In the genomic region with DNA sequence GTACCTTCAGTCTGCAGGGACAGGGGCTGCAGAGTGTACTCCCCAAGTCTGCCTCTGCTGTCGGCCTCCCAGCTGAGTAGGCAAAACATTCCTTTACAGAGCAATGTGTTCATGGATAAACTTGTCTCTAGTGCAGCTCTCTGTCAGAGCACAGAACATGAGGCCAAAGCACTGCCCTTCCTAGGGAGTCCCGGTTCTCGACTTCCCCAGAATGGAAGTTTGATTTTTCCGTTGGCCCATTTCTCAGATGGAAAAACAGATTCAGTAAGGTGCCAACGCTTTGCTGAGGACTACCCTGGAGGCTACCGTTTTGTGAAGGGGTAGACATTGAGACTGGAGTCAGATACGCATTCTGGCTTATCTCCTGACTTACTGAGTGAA, we compare ENCODE assay signal across 8 cellular contexts. TPM values are rescaled to one million over a fixed set of nuclear protein-coding genes. Genes with fewer than 3 reads are reported as not detected.
DNase-seq lines count a peak whose midpoint lies in the region; ATAC-seq and TF ChIP-seq lines count a peak whose summit lies in the region.

No MANE protein-coding gene starts in this region.

- H3K9me3 Mint-ChIP-seq in MCF 10A (ENCODE audit: unreplicated experiment): no peaks in the 10 kb centered on the region

- POLR2A ChIA-PET in MCF 10A (lab: Yijun Ruan, JAX): interaction anchor here (0.6 to 1.4 kb wide), 6 partner anchors 10 to 801 kb away, joined by 3 to 4 read pairs (median 3); no protein-coding TSS in a partner anchor

- no peak overlapping the region for H4K5ac ChIP-seq in mesendoderm (ENCODE audit: low read length)

- no peak for TF ChIP-seq CTCF in MCF 10A (IDR thresholded peaks at IDR 0.05; ENCODE audit: unreplicated experiment)

- intact Hi-C loops in MCF 10A (cut with micrococcal nuclease): no loop called here
- intact Hi-C loops in aorta (cut with DNase I): no loop called here

- H3K18ac ChIP-seq in mesendoderm (ENCODE audit: low read length): no peak overlapping the region

- TSS peak; percentile 68 for BruUV-seq in MCF 10A (replicated peaks; lab: Mats Ljungman, UMichigan)

- no peak overlapping the region for H2BK120ac ChIP-seq in mesendoderm (ENCODE audit: low read depth, low read length)

- H2AK5ac ChIP-seq in mesendoderm (ENCODE audit: low read length): no peak overlapping the region

- H3K23ac ChIP-seq in mesendoderm (ENCODE audit: low read length): no peak overlapping the region

- H3K27me3 ChIP-seq in BLaER1 treated with 17β-estradiol and CSF1 and Interleukin-3, amounts not matched to agents 10 nM and 100 nM: no peaks in the 10 kb centered on the region
- H3K27me3 ChIP-seq in mesendoderm (ENCODE audit: insufficient read depth, low read length, poor library complexity) (no peaks in the 10 kb centered on the region), aorta (ENCODE audit: control insufficient read depth in 1 of 2, insufficient read depth in 2 of 2, low read length in 1 of 2) (no peaks in the 10 kb centered on the region)

- H3K36me3 ChIP-seq in BLaER1 treated with 17β-estradiol and CSF1 and Interleukin-3, amounts not matched to agents 10 nM and 100 nM: peaks cover 0 to 8% (median 0%) of the 10 kb centered on the region in 11 experiments; a peak in 4 of 22 replicates
- H3K36me3 ChIP-seq in mesendoderm (ENCODE audit: control insufficient read depth, insufficient read depth, low read length) (no peaks in the 10 kb centered on the region), aorta (ENCODE audit: control insufficient read depth in 1 of 2, insufficient read depth in 2 of 2, low read length in 1 of 2) (no peaks in the 10 kb centered on the region)

- peak overlapping the region; percentile 84 for H3K27ac Mint-ChIP-seq in MCF 10A (ENCODE audit: low read depth, unreplicated experiment)

- H3K4me1 ChIP-seq in BLaER1 treated with 17β-estradiol and CSF1 and Interleukin-3, amounts not matched to agents 10 nM and 100 nM: peaks cover 25 to 48% (median 35%) of the 10 kb centered on the region in 10 experiments
- peaks cover 6% of the 10 kb centered on the region for H3K4me1 ChIP-seq in mesendoderm (ENCODE audit: control insufficient read depth, low read depth, low read length)
- H3K4me1 ChIP-seq in aorta (ENCODE audit: control insufficient read depth in 1 of 2, insufficient read depth in 2 of 2, low read length in 2 of 2): peaks cover 0 to 3% of the 10 kb centered on the region in 2 donors

- peaks cover 6% of the 10 kb centered on the region for H3K79me2 ChIP-seq in mesendoderm (ENCODE audit: control insufficient read depth, insufficient read depth, low read length)

- H3K27me3 Mint-ChIP-seq in MCF 10A (ENCODE audit: insufficient read depth, unreplicated experiment): no peaks in the 10 kb centered on the region

- H3K36me3 Mint-ChIP-seq in MCF 10A (ENCODE audit: insufficient read depth, unreplicated experiment): no peaks in the 10 kb centered on the region

- H4K20me1 ChIP-seq in BLaER1 treated with 17β-estradiol and CSF1 and Interleukin-3, amounts not matched to agents 10 nM and 100 nM: peaks cover 7 to 39% (median 24%) of the 10 kb centered on the region in 11 experiments; a peak in 18 of 22 replicates

- no peak overlapping the region for H2BK15ac ChIP-seq in mesendoderm (replicated peaks; ENCODE audit: low read depth)

- CTCF ChIA-PET in MCF 10A (lab: Yijun Ruan, JAX): interaction anchor here (0.6 to 0.8 kb wide), 3 partner anchors 11 to 1584 kb away, joined by 3 read pairs; no protein-coding TSS in a partner anchor

- H3K27ac ChIP-seq in BLaER1 treated with 17β-estradiol and CSF1 and Interleukin-3, amounts not matched to agents 10 nM and 100 nM: peak overlapping the region in 9 of 11 experiments; percentile 69 to 83 (median 80); a peak in 17 of 22 replicates
- H3K27ac ChIP-seq in mesendoderm (ENCODE audit: low read depth, low read length) (no peak overlapping the region), aorta (ENCODE audit: low read depth in 1 of 2, low read length in 2 of 2) (peak overlapping the region in 1 of 2 donors; percentile 16)

- peak overlapping the region; percentile 72 to 83 (median 80); a peak in 21 of 22 replicates for H3K9ac ChIP-seq in BLaER1 treated with 17β-estradiol and CSF1 and Interleukin-3, amounts not matched to agents 10 nM and 100 nM
- peak overlapping the region; percentile 76 for H3K9ac ChIP-seq in mesendoderm (ENCODE audit: low read length)

- H3K79me1 ChIP-seq in mesendoderm (ENCODE audit: low read length): peaks cover 9% of the 10 kb centered on the region

- H3K4me3 ChIP-seq in BLaER1 treated with 17β-estradiol and CSF1 and Interleukin-3, amounts not matched to agents 10 nM and 100 nM: peak overlapping the region; percentile 69 to 80 (median 73)
- H3K4me3 ChIP-seq in mesendoderm (ENCODE audit: low read length): peak overlapping the region; percentile 36
- peak overlapping the region; percentile 56 to 91 for H3K4me3 ChIP-seq in aorta (ENCODE audit: low read length in 2 of 2)

- ATAC-seq in GM21367 (IDR thresholded peaks at IDR 0.05; ENCODE audit: unreplicated experiment) (peak; percentile 31), HG03571 (IDR thresholded peaks at IDR 0.05; ENCODE audit: unreplicated experiment) (peak; percentile 33), aorta (ENCODE audit: low FRiP score) (peak; percentile 53)

- no CpG with 5 or more reads among the region's 7 CpGs for WGBS in mesendoderm (ENCODE audit: extremely low coverage, insufficient coverage, low lambda C conversion rate)
- WGBS in aorta, 2 donors: 4 to 8% methylated on average over 7 of the region's 7 CpGs

- H3K9me3 ChIP-seq in BLaER1 treated with 17β-estradiol and CSF1 and Interleukin-3, amounts not matched to agents 10 nM and 100 nM (replicated peaks in 1 of 11): peaks cover 14 to 25% (median 22%) of the 10 kb centered on the region in 11 experiments; a peak in 21 of 22 replicates
- no peaks in the 10 kb centered on the region for H3K9me3 ChIP-seq in aorta (ENCODE audit: control insufficient read depth, low read length)

- H2BK5ac ChIP-seq in mesendoderm (ENCODE audit: low read length): peak overlapping the region; percentile 25

- H3K4me1 Mint-ChIP-seq in MCF 10A (ENCODE audit: insufficient read depth, unreplicated experiment): peaks cover 39% of the 10 kb centered on the region

- peak overlapping the region; percentile 84 for H3K56ac ChIP-seq in mesendoderm (ENCODE audit: low read length)

- H3K4me3 Mint-ChIP-seq in MCF 10A (ENCODE audit: unreplicated experiment): peak overlapping the region; percentile 87

- no peak for DNase-seq in MCF 10A (ENCODE audit: unreplicated experiment)
- DNase-seq in mesendoderm: no peak
- no peak for DNase-seq in aorta
- no peak for DNase-seq in NCI-H2196 treated with DMSO at 0.1 percent for 48 hours (lab: John Stamatoyannopoulos, UW; ENCODE audit: unreplicated experiment)
- DNase-seq in NCI-H510A (lab: John Stamatoyannopoulos, UW): no peak

- peak overlapping the region; percentile 64 to 93 (median 75) for H3K4me2 ChIP-seq in BLaER1 treated with 17β-estradiol and CSF1 and Interleukin-3, amounts not matched to agents 10 nM and 100 nM
- peak overlapping the region; percentile 71 for H3K4me2 ChIP-seq in mesendoderm (ENCODE audit: low read length)

- no peak overlapping the region for H3K4ac ChIP-seq in mesendoderm (ENCODE audit: low read depth, low read length)

- H4K8ac ChIP-seq in mesendoderm (ENCODE audit: low read depth, low read length): no peak overlapping the region

RNA-seq across cellular contexts. Expression of a gene that starts 0.4 kb away (rescaled TPM):
- total RNA-seq in MCF 10A (2022) (17.8 and 18.8 TPM in 2 replicates), aorta (10 to 100 TPM; 19.9 to 25.5 TPM)
- 6.3 TPM for polyA plus RNA-seq in mesendoderm (2013, experiment 1 of 2)
- polyA plus RNA-seq in mesendoderm (2013, experiment 2 of 2): 6.5 TPM
- polyA plus RNA-seq in aorta: 1 to 10 TPM; 3.3 to 6.4 TPM
